Comparison of ENCODE assay signal across 31 cellular contexts in genomic region chr19:51196181-51196580, GRCh38. TPM values are rescaled to one million over a fixed set of nuclear protein-coding genes. Genes with fewer than 3 reads are reported as not detected.
"Had no signal": no experiment of that assay in that cellular context is flagged by ENCODE, and none has a peak within 500 bp of the region (broad histone marks: within the 10 kb centered on the region; RNA-seq: fewer than 3 reads in every experiment).

No MANE protein-coding gene starts in this region.

- H3K27ac ChIP-seq: KMS-11 had no signal

- H3K36me3 ChIP-seq: MG63 had no signal

- ATAC-seq: Panc1, T-helper 17 cell had no signal

- H3K4me3 ChIP-seq: MG63 had no signal

- H3K4me2 ChIP-seq: KMS-11 had no signal

- H3K9ac ChIP-seq: KMS-11 had no signal

- DNase-seq: activated B cell treated with CpG ODN at 0.5 μM for 24 hours; activated CD4-positive, alpha-beta T cell treated with anti-CD3 and anti-CD28 coated beads for 1 hour; activated CD4-positive, alpha-beta T cell treated with anti-CD3 and anti-CD28 coated beads, Interleukin-2, amount 10 ng/mL, durations not matched to agents 24 days and 14 days; activated CD4-positive, alpha-beta T cell treated with anti-CD3 and anti-CD28 coated beads, Interleukin-2, amount 50 U/mL, for 48 hours; activated gamma-delta T cell treated with Interleukin-2 at 50 U/mL for 16 hours; activated naive CD4-positive, alpha-beta T cell treated with anti-CD3 and anti-CD28 coated beads, Interleukin-2, amount 10 ng/mL, durations not matched to agents 7 days and 5 days; activated naive CD8-positive, alpha-beta T cell treated with anti-CD3 and anti-CD28 coated beads for 36 hours; activated T-cell treated with anti-CD3 and anti-CD28 coated beads for 4 hours; activated T-cell treated with anti-CD3 and anti-CD28 coated beads, Interleukin-2, amount 50 U/mL, for 48 hours; cerebellar nuclear complex; MG63; MV-4-11; NCI-H1092 treated with DMSO at 0.1 percent for 48 hours; NCI-H1417 treated with DMSO at 0.1 percent for 48 hours; NCI-H1694; NCI-H2029; NCI-H2107; NCI-H2171 treated with DMSO at 0.1 percent for 48 hours; NCI-H226; NCI-H526; SHP77 treated with DMSO at 0.1 percent for 48 hours; T-helper 17 cell; T-helper 9 cell had no signal

RNA-seq across cellular contexts. Expression of gene CD33, which starts 28.7 kb away (rescaled TPM):
- total RNA-seq: activated B cell treated with CpG ODN at 0.5 μM for 24 hours, OCI-LY7 had no signal

RNA-seq across cellular contexts. Expression of gene SIGLEC7, which starts 54.1 kb away (rescaled TPM):
- total RNA-seq: activated B cell treated with CpG ODN at 0.5 μM for 24 hours; activated CD4-positive, alpha-beta T cell treated with anti-CD3 and anti-CD28 coated beads, Interleukin-2, amount 10 ng/mL, durations not matched to agents 24 days and 14 days; activated naive CD8-positive, alpha-beta T cell treated with anti-CD3 and anti-CD28 coated beads for 36 hours; activated T-helper 2 cell treated with anti-CD3 and anti-CD28 coated beads, Interferon-gamma antibody, Interleukin-2, Interleukin-4, amounts not matched to agents 10 μg/mL and 5 μg/mL and 100 μg/mL, durations not matched to agents 14 hours and 24 hours and 36 hours; NCI-H460; OCI-LY7; SK-MEL-5 had no signal

RNA-seq across cellular contexts. Expression of gene SIGLECL1, which starts 54.7 kb away (rescaled TPM):
- total RNA-seq: activated B cell treated with CpG ODN at 0.5 μM for 24 hours; activated CD4-positive, alpha-beta T cell treated with anti-CD3 and anti-CD28 coated beads, Interleukin-2, amount 10 ng/mL, durations not matched to agents 24 days and 14 days; activated naive CD8-positive, alpha-beta T cell treated with anti-CD3 and anti-CD28 coated beads for 36 hours; activated T-helper 2 cell treated with anti-CD3 and anti-CD28 coated beads, Interferon-gamma antibody, Interleukin-2, Interleukin-4, amounts not matched to agents 10 μg/mL and 5 μg/mL and 100 μg/mL, durations not matched to agents 14 hours and 24 hours and 36 hours; cardiac septum; NCI-H460; OCI-LY7; SK-MEL-5; T-helper 17 cell had no signal
- polyA plus RNA-seq: adipose tissue had no signal
